Comparison of ENCODE assay signal across 1 cellular context in the genomic region with DNA sequence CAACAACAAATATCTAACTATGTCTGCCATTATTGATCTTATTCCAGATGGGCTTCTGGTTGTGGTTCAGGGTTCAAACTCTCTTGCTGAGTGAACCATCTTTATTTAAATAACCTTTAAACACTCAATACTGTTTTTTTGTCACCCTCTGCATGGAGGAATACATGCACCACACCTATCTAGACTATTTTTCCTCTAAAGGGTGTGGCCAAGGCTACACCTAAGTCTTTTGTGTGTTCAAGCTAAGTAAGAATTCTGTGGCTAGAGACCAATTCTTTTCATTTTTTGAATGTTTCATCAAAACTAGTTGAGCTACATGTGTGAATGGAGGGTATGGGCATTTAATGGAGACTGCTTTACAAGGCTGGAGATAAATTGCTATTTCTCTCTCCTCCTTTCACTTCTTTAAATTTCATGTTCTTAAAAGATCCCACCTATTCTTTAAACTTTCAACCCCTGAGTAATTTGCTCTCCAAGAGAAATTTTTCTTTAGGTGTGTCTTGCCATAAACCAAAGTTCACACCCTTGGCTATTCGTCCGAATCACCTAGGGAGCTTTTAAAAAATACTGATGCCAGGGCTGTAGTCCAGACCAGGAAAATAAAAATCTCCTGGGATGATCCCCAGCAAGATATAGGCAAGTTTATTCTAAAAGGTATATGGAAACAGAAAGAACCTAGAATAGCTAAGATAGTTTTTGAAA.
TF ChIP-seq lines count a peak whose summit lies in the region.

No MANE protein-coding gene starts in this region.

TF ChIP-seq in HepG2, 621 proteins besides CTCF, POLR2A, EP300 and RAD21 (continued from another document):
- TF ChIP-seq, protein P1, sequence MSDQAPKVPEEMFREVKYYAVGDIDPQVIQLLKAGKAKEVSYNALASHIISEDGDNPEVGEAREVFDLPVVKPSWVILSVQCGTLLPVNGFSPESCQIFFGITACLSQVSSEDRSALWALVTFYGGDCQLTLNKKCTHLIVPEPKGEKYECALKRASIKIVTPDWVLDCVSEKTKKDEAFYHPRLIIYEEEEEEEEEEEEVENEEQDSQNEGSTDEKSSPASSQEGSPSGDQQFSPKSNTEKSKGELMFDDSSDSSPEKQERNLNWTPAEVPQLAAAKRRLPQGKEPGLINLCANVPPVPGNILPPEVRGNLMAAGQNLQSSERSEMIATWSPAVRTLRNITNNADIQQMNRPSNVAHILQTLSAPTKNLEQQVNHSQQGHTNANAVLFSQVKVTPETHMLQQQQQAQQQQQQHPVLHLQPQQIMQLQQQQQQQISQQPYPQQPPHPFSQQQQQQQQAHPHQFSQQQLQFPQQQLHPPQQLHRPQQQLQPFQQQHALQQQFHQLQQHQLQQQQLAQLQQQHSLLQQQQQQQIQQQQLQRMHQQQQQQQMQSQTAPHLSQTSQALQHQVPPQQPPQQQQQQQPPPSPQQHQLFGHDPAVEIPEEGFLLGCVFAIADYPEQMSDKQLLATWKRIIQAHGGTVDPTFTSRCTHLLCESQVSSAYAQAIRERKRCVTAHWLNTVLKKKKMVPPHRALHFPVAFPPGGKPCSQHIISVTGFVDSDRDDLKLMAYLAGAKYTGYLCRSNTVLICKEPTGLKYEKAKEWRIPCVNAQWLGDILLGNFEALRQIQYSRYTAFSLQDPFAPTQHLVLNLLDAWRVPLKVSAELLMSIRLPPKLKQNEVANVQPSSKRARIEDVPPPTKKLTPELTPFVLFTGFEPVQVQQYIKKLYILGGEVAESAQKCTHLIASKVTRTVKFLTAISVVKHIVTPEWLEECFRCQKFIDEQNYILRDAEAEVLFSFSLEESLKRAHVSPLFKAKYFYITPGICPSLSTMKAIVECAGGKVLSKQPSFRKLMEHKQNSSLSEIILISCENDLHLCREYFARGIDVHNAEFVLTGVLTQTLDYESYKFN (CRISPR knock-in tag; conservative IDR thresholded peaks at IDR 0.05), result peak; percentile 48; the same call in 1 of the 2 replicates
- TF ChIP-seq, protein P2, sequence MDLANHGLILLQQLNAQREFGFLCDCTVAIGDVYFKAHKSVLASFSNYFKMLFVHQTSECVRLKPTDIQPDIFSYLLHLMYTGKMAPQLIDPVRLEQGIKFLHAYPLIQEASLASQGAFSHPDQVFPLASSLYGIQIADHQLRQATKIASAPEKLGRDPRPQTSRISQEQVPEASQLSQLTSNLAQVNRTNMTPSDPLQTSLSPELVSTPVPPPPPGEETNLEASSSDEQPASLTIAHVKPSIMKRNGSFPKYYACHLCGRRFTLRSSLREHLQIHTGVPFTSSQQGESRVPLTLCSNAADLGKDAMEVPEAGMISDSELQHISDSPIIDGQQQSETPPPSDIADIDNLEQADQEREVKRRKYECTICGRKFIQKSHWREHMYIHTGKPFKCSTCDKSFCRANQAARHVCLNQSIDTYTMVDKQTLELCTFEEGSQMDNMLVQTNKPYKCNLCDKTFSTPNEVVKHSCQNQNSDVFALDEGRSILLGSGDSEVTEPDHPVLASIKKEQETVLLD (CRISPR knock-in tag; IDR thresholded peaks at IDR 0.05; ENCODE audit: low read depth), result no peak
